In the genomic region with DNA sequence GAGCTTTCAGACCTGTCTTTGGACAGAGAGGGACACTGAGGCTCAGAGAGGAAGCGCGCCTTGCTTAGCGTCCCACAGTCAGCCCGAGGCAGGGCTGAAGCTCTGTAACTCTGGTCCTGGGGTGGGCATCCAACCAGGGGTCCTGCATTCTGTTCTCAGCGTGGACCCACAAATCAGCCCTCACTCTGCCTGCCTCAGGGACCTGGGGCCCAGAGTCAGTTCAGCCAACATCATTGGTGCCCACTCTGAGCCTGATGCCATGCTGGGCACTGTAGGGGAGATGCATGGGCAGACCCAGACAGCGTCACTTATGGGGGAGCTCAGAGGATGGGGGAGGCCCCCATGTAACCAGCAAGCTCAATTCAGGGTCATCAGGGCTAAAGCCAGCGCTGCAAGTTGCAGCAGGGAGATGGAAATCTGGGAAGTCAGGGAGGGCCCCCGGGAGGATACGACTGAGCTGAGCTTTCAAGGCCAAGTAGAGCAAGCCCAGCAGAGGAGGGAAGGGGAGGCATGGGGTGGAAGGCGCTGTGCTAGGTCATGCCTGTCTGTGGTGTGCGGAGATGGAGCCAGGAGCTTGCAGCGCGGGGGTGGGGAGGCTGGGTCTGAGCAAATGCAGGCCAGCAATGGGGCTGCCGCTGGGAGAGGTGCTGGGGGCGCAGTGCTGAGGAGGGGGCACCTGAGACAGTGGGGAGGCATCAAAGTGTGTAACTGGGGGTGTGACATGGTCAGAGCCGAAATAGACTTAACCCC, we compare ENCODE assay signal across 22 cellular contexts. TPM values are rescaled to one million over a fixed set of nuclear protein-coding genes. Genes with fewer than 3 reads are reported as not detected.
DNase-seq lines count a peak whose midpoint lies in the region; ATAC-seq, FAIRE-seq and TF ChIP-seq lines count a peak whose summit lies in the region.
"Had no signal": no experiment of that assay in that cellular context is flagged by ENCODE, and none has a peak within 500 bp of the region (broad histone marks: within the 10 kb centered on the region; RNA-seq: fewer than 3 reads in every experiment).

No MANE protein-coding gene starts in this region.

- H3K4me3 Mint-ChIP-seq in WTC11 = no peak overlapping the region; the same call in 1 of the 2 replicates
- H3K4me3 Mint-ChIP-seq in stimulated activated naive B cell treated with anti-CD40 and anti-IgM and Interleukin-4, amounts not matched to agents 10 μg/mL and 1 μg/mL and 100 μg/mL, for 72 hours = no peak overlapping the region
- H3K4me3 Mint-ChIP-seq: activated T-helper 1 cell treated with anti-CD3 and anti-CD28 coated beads, Interleukin-12 subunit alpha, Interleukin-12 subunit beta, Interleukin-2, Interleukin-4 antibody, amounts not matched to agents 30 ng/mL and 10 ng/mL and 1 ng/mL, durations not matched to agents 14 hours and 24 hours and 36 hours had no signal

- POLR2A ChIA-PET in WTC11 (lab: Charles Lee) = interaction anchor here (2.3 kb wide), 1 partner anchor 21 kb away, joined by 5 read pairs; the partner anchor contains the start of gene CORO2A

- no peak for DNase-seq in Right ventricle myocardium inferior (ENCODE audit: missing footprints)
- DNase-seq in left cardiac atrium = no peak
- peak; percentile 37 for DNase-seq in WTC11 (ENCODE audit: low spot score)
- peak; percentile 71 for DNase-seq in islet precursor cell
- DNase-seq in stimulated activated naive B cell treated with anti-CD40 and anti-IgM and Interleukin-4, amounts not matched to agents 10 μg/mL and 1 μg/mL and 100 μg/mL, for 72 hours = no peak
- DNase-seq in GM10266 (ENCODE audit: extremely low spot score) = no peak
- DNase-seq in RCC 7860 (ENCODE audit: low spot score) = no peak
- DNase-seq: activated CD8-positive, alpha-beta memory T cell treated with anti-CD3 and anti-CD28 coated beads for 24 hours; DMS153; Kasumi-1; NCI-H1092; NCI-H2081; NCI-H510A treated with DMSO at 0.1 percent for 48 hours; nucleus accumbens; SHP77; T-helper 2 cell had no signal

- FAIRE-seq in RCC 7860 (lab: Jason Lieb, UNC) = no peak
- FAIRE-seq: frontal cortex, GM12892, HTR-8/SVneo had no signal

- H3K36me3 Mint-ChIP-seq in WTC11 = no peaks in the 10 kb centered on the region
- peaks cover 0 to 3% of the 10 kb centered on the region in 2 donors for H3K36me3 Mint-ChIP-seq in stimulated activated naive B cell treated with anti-CD40 and anti-IgM and Interleukin-4, amounts not matched to agents 10 μg/mL and 1 μg/mL and 100 μg/mL, for 72 hours

- no peaks in the 10 kb centered on the region for H3K27me3 Mint-ChIP-seq in WTC11 (ENCODE audit: low read depth)
- peaks cover 7 to 15% of the 10 kb centered on the region in 2 donors for H3K27me3 Mint-ChIP-seq in stimulated activated naive B cell treated with anti-CD40 and anti-IgM and Interleukin-4, amounts not matched to agents 10 μg/mL and 1 μg/mL and 100 μg/mL, for 72 hours

- CTCF ChIA-PET in WTC11 (lab: Charles Lee) = interaction anchor here (1.0 to 1.8 kb wide), 5 partner anchors 9 to 97 kb away, joined by 3 to 6 read pairs (median 3); partner anchors contain the start of gene TBC1D2

- ATAC-seq in Right ventricle myocardium inferior (peak; percentile 58), left cardiac atrium (no peak), WTC11 (peak; percentile 31), HG03571 (IDR thresholded peaks at IDR 0.05; ENCODE audit: unreplicated experiment) (no peak)
- no peak for ATAC-seq in stimulated activated naive B cell treated with anti-CD40 and anti-IgM and Interleukin-4, amounts not matched to agents 10 μg/mL and 1 μg/mL and 100 μg/mL, for 72 hours (replicated peaks)
- ATAC-seq: left lobe of liver had no signal

- no peaks in the 10 kb centered on the region for H3K9me3 Mint-ChIP-seq in WTC11
- no peaks in the 10 kb centered on the region for H3K9me3 Mint-ChIP-seq in stimulated activated naive B cell treated with anti-CD40 and anti-IgM and Interleukin-4, amounts not matched to agents 10 μg/mL and 1 μg/mL and 100 μg/mL, for 72 hours
- H3K9me3 Mint-ChIP-seq: activated T-helper 1 cell treated with anti-CD3 and anti-CD28 coated beads, Interleukin-12 subunit alpha, Interleukin-12 subunit beta, Interleukin-2, Interleukin-4 antibody, amounts not matched to agents 30 ng/mL and 10 ng/mL and 1 ng/mL, durations not matched to agents 14 hours and 24 hours and 36 hours had no signal

- intact Hi-C loops in Right ventricle myocardium inferior (cut with DNase I) = no loop called here
- intact Hi-C loops in left cardiac atrium (cut with DNase I) = loop anchor here in 1 of 2 donors (5.0 kb wide), 1 partner anchor 49 kb away; no protein-coding TSS in a partner anchor

- peak overlapping the region; percentile 69 for H3K27ac Mint-ChIP-seq in WTC11
- peak overlapping the region; percentile 9 for H3K27ac Mint-ChIP-seq in stimulated activated naive B cell treated with anti-CD40 and anti-IgM and Interleukin-4, amounts not matched to agents 10 μg/mL and 1 μg/mL and 100 μg/mL, for 72 hours
- H3K27ac Mint-ChIP-seq: activated T-helper 1 cell treated with anti-CD3 and anti-CD28 coated beads, Interleukin-12 subunit alpha, Interleukin-12 subunit beta, Interleukin-2, Interleukin-4 antibody, amounts not matched to agents 30 ng/mL and 10 ng/mL and 1 ng/mL, durations not matched to agents 14 hours and 24 hours and 36 hours had no signal

- no peak for TF ChIP-seq CTCF in WTC11 (IDR thresholded peaks at IDR 0.05)
- TF ChIP-seq CTCF in GM10266 (IDR thresholded peaks at IDR 0.05; ENCODE audit: control insufficient read depth, insufficient read depth, low read depth, missing control alignments) = no peak

- H3K4me1 Mint-ChIP-seq in WTC11 = peaks cover 85% of the 10 kb centered on the region
- H3K4me1 Mint-ChIP-seq in stimulated activated naive B cell treated with anti-CD40 and anti-IgM and Interleukin-4, amounts not matched to agents 10 μg/mL and 1 μg/mL and 100 μg/mL, for 72 hours = peaks cover 0 to 3% of the 10 kb centered on the region in 2 donors

TF ChIP-seq in WTC11, 78 proteins besides CTCF, POLR2A, EP300 and RAD21:
- no peak for TF ChIP-seq STAT6 (CRISPR knock-in tag; conservative IDR thresholded peaks at IDR 0.05; ENCODE audit: low read depth)

RNA-seq across cellular contexts. Expression of gene CORO2A, which starts 21.1 kb away (rescaled TPM):
- total RNA-seq in Right ventricle myocardium inferior (0.60 TPM), left cardiac atrium (1 to 10 TPM in 1 of 2 donors, under 1 TPM in 1; 0.60 to 1.4 TPM), WTC11 (2021) (32.5 to 37.0 TPM (median 35.9 TPM) in 3 replicates)

RNA-seq across cellular contexts. Expression of gene TRIM14, which starts 52.3 kb away (rescaled TPM):
- 5.1 TPM for total RNA-seq in Right ventricle myocardium inferior
- total RNA-seq in left cardiac atrium = 10 to 100 TPM in 1 of 2 donors, 1 to 10 TPM in 1; 4.3 to 12.2 TPM
- 11.9 to 18.4 TPM (median 18.2 TPM) in 3 replicates for total RNA-seq in WTC11 (2021)

Comparison
In these comparisons a context has a peak if more than half of its experiments do, and no peak if none do; other contexts are left out.
1. ATAC-seq: peak in Right ventricle myocardium inferior (single experiment) and WTC11 (single experiment); none in left cardiac atrium (0 of 2), stimulated activated naive B cell treated with anti-CD40 and anti-IgM and Interleukin-4, amounts not matched to agents 10 μg/mL and 1 μg/mL and 100 μg/mL, for 72 hours (0 of 2) and HG03571 (single experiment).
2. DNase-seq: peak in WTC11 (single experiment) and islet precursor cell (single experiment); none in Right ventricle myocardium inferior (single experiment), left cardiac atrium (single experiment), stimulated activated naive B cell treated with anti-CD40 and anti-IgM and Interleukin-4, amounts not matched to agents 10 μg/mL and 1 μg/mL and 100 μg/mL, for 72 hours (single experiment), GM10266 (single experiment) and RCC 7860 (single experiment).
3. RNA of gene CORO2A, which starts 21.1 kb away (total RNA-seq): 32.5 to 37.0 TPM in WTC11; 0.60 to 1.4 TPM in left cardiac atrium and 0.60 TPM in Right ventricle myocardium inferior (single experiment); every median in the first group is over 10 times any median in the second.